In genomic region chr4:67684839-67685531, GRCh38 we compare ENCODE assay signal across 11 cellular contexts. TPM values are rescaled to one million over a fixed set of nuclear protein-coding genes. Genes with fewer than 3 reads are reported as not detected.
A peak's percentile ranks its signal among the peaks of the same experiment; 100 is the strongest.
DNase-seq lines count a peak whose midpoint lies in the region; ATAC-seq and TF ChIP-seq lines count a peak whose summit lies in the region.
"Had no signal": no experiment of that assay in that cellular context is flagged by ENCODE, and none has a peak within 500 bp of the region (broad histone marks: within the 10 kb centered on the region; RNA-seq: fewer than 3 reads in every experiment).

No MANE protein-coding gene starts in this region.

- H3K4me1 Mint-ChIP-seq in activated naive CD4-positive, alpha-beta T cell treated with anti-CD3 and anti-CD28 coated beads for 36 hours (ENCODE audit: low read depth): peaks cover 32% of the 10 kb centered on the region
- H3K4me1 Mint-ChIP-seq in stimulated activated effector memory CD8-positive, alpha-beta T cell treated with anti-CD3 and anti-CD28 coated beads, Interleukin-12 subunit alpha, Interleukin-12 subunit beta, amount 100 ng/mL, for 72 hours: peaks cover 46% of the 10 kb centered on the region
- no peaks in the 10 kb centered on the region for H3K4me1 Mint-ChIP-seq in endothelial cell (ENCODE audit: unreplicated experiment)
- H3K4me1 Mint-ChIP-seq: B cell had no signal

- no peak overlapping the region for H3K9ac ChIP-seq in Karpas-422 (ENCODE audit: low read length)

- no peaks in the 10 kb centered on the region for H3K9me2 ChIP-seq in Karpas-422 (replicated peaks; ENCODE audit: insufficient read depth, low read length)

- CTCF ChIA-PET in activated naive CD4-positive, alpha-beta T cell treated with anti-CD3 and anti-CD28 coated beads for 36 hours (lab: Charles Lee): no interaction called here

- H3K27me3 ChIP-seq in Karpas-422 (ENCODE audit: low read length): no peaks in the 10 kb centered on the region
- H3K27me3 ChIP-seq: stomach had no signal

- H3K4me1 ChIP-seq in Karpas-422 (ENCODE audit: low read length): no peaks in the 10 kb centered on the region
- H3K4me1 ChIP-seq: stomach had no signal

- no peak overlapping the region for H3K4me3 ChIP-seq in astrocyte of the spinal cord (ENCODE audit: low read depth, low read length)
- H3K4me3 ChIP-seq in Karpas-422 (ENCODE audit: low read length): no peak overlapping the region
- H3K4me3 ChIP-seq: stomach had no signal

- in situ Hi-C loops in astrocyte of the spinal cord (cut with HindIII; ENCODE audit: low sequenced_read_pairs) (no loop called here), G401 (cut with HindIII; ENCODE audit: low sequenced_read_pairs) (no loop called here)

- peak overlapping the region; percentile 11 for H3K27ac Mint-ChIP-seq in activated naive CD4-positive, alpha-beta T cell treated with anti-CD3 and anti-CD28 coated beads for 36 hours
- H3K27ac Mint-ChIP-seq in stimulated activated effector memory CD8-positive, alpha-beta T cell treated with anti-CD3 and anti-CD28 coated beads, Interleukin-12 subunit alpha, Interleukin-12 subunit beta, amount 100 ng/mL, for 72 hours: peak overlapping the region; percentile 77
- no peak overlapping the region for H3K27ac Mint-ChIP-seq in endothelial cell (ENCODE audit: unreplicated experiment)
- H3K27ac Mint-ChIP-seq: B cell had no signal

- H3K27me3 Mint-ChIP-seq in activated naive CD4-positive, alpha-beta T cell treated with anti-CD3 and anti-CD28 coated beads for 36 hours (ENCODE audit: low read depth): no peaks in the 10 kb centered on the region
- no peaks in the 10 kb centered on the region for H3K27me3 Mint-ChIP-seq in endothelial cell (ENCODE audit: unreplicated experiment)
- H3K27me3 Mint-ChIP-seq: B cell; naive thymus-derived CD4-positive, alpha-beta T cell had no signal

- no peaks in the 10 kb centered on the region for H3K9me3 Mint-ChIP-seq in activated naive CD4-positive, alpha-beta T cell treated with anti-CD3 and anti-CD28 coated beads for 36 hours
- H3K9me3 Mint-ChIP-seq in stimulated activated effector memory CD8-positive, alpha-beta T cell treated with anti-CD3 and anti-CD28 coated beads, Interleukin-12 subunit alpha, Interleukin-12 subunit beta, amount 100 ng/mL, for 72 hours: no peaks in the 10 kb centered on the region
- no peaks in the 10 kb centered on the region for H3K9me3 Mint-ChIP-seq in endothelial cell (ENCODE audit: unreplicated experiment)
- H3K9me3 Mint-ChIP-seq: naive thymus-derived CD4-positive, alpha-beta T cell had no signal

- H3K4me3 Mint-ChIP-seq in activated naive CD4-positive, alpha-beta T cell treated with anti-CD3 and anti-CD28 coated beads for 36 hours: no peak overlapping the region
- H3K4me3 Mint-ChIP-seq in stimulated activated effector memory CD8-positive, alpha-beta T cell treated with anti-CD3 and anti-CD28 coated beads, Interleukin-12 subunit alpha, Interleukin-12 subunit beta, amount 100 ng/mL, for 72 hours: peak overlapping the region; percentile 9
- no peak overlapping the region for H3K4me3 Mint-ChIP-seq in endothelial cell (ENCODE audit: unreplicated experiment)
- H3K4me3 Mint-ChIP-seq: B cell had no signal

- H3K36me3 Mint-ChIP-seq in activated naive CD4-positive, alpha-beta T cell treated with anti-CD3 and anti-CD28 coated beads for 36 hours (ENCODE audit: low read depth): peaks cover 21% of the 10 kb centered on the region
- H3K36me3 Mint-ChIP-seq in stimulated activated effector memory CD8-positive, alpha-beta T cell treated with anti-CD3 and anti-CD28 coated beads, Interleukin-12 subunit alpha, Interleukin-12 subunit beta, amount 100 ng/mL, for 72 hours: peaks cover 64% of the 10 kb centered on the region
- H3K36me3 Mint-ChIP-seq in endothelial cell (ENCODE audit: low read depth, unreplicated experiment): peaks cover 14% of the 10 kb centered on the region

- H3K4me2 ChIP-seq in Karpas-422 (ENCODE audit: low read depth, low read length, poor library complexity, severe bottlenecking): no peak overlapping the region

- ATAC-seq in HG03196 (IDR thresholded peaks at IDR 0.05; ENCODE audit: unreplicated experiment): peak; percentile 66
- peak; percentile 94 for ATAC-seq in stimulated activated effector memory CD8-positive, alpha-beta T cell treated with anti-CD3 and anti-CD28 coated beads, Interleukin-12 subunit alpha, Interleukin-12 subunit beta, amount 100 ng/mL, for 72 hours
- ATAC-seq: naive thymus-derived CD4-positive, alpha-beta T cell had no signal

- H3K27ac ChIP-seq in Karpas-422 (ENCODE audit: low read length): no peak overlapping the region
- H3K27ac ChIP-seq: stomach had no signal

- no peak for TF ChIP-seq CTCF in astrocyte of the spinal cord (IDR thresholded peaks at IDR 0.05; ENCODE audit: low read depth, low read length)
- no peak for TF ChIP-seq CTCF in endothelial cell (IDR thresholded peaks at IDR 0.05; ENCODE audit: unreplicated experiment)

- no peak overlapping the region for H2AFZ ChIP-seq in Karpas-422 (ENCODE audit: low read length)

- DNase-seq in activated naive CD4-positive, alpha-beta T cell treated with anti-CD3 and anti-CD28 coated beads for 36 hours: no peak
- no peak for DNase-seq in activated naive CD4-positive, alpha-beta T cell treated with Interleukin-2 at 50 U/mL for 16 hours
- DNase-seq in astrocyte of the spinal cord (ENCODE audit: low read depth, low spot score) (peak; percentile 37), endothelial cell (ENCODE audit: low spot score) (no peak), G401 (ENCODE audit: low spot score) (no peak), Karpas-422 (no peak)
- DNase-seq in stimulated activated effector memory CD8-positive, alpha-beta T cell treated with anti-CD3 and anti-CD28 coated beads, Interleukin-12 subunit alpha, Interleukin-12 subunit beta, amount 100 ng/mL, for 72 hours (ENCODE audit: low spot score in 2 of 2): no peak
- DNase-seq: naive thymus-derived CD4-positive, alpha-beta T cell; stomach had no signal

- peaks cover 96% of the 10 kb centered on the region for H3K79me2 ChIP-seq in Karpas-422 (ENCODE audit: low read length)

- H3K9me3 ChIP-seq in Karpas-422 (ENCODE audit: low read length): no peaks in the 10 kb centered on the region
- H3K9me3 ChIP-seq: stomach had no signal

- intact Hi-C loops in activated naive CD4-positive, alpha-beta T cell treated with anti-CD3 and anti-CD28 coated beads for 36 hours (cut with micrococcal nuclease): loop anchor here (1.0 kb wide), 5 partner anchors 16 to 564 kb away; partner anchors contain the start of gene UBA6

- H4K20me1 ChIP-seq in Karpas-422 (ENCODE audit: insufficient read depth, low read depth, low read length): no peaks in the 10 kb centered on the region

- H3K36me3 ChIP-seq in Karpas-422 (ENCODE audit: insufficient read depth, low read length): peaks cover 63% of the 10 kb centered on the region

RNA-seq across cellular contexts. Expression of gene UBA6, which starts 16.0 kb away (rescaled TPM):
- 10 to 100 TPM; 71.6 to 79.5 TPM for total RNA-seq in activated naive CD4-positive, alpha-beta T cell treated with anti-CD3 and anti-CD28 coated beads for 36 hours
- 79.5 TPM for total RNA-seq in endothelial cell (ENCODE audit: unreplicated experiment)
- 28.4 and 98.3 TPM in 2 replicates for total RNA-seq in G401 (2014; rRNA removed; shearing (Covaris generic))
- total RNA-seq in Karpas-422 (2014; rRNA removed; shearing (Covaris generic); ENCODE audit: low replicate concordance): 56.7 and 77.9 TPM in 2 replicates
